15 cellular contexts compared by ENCODE assay signal in the genomic region with DNA sequence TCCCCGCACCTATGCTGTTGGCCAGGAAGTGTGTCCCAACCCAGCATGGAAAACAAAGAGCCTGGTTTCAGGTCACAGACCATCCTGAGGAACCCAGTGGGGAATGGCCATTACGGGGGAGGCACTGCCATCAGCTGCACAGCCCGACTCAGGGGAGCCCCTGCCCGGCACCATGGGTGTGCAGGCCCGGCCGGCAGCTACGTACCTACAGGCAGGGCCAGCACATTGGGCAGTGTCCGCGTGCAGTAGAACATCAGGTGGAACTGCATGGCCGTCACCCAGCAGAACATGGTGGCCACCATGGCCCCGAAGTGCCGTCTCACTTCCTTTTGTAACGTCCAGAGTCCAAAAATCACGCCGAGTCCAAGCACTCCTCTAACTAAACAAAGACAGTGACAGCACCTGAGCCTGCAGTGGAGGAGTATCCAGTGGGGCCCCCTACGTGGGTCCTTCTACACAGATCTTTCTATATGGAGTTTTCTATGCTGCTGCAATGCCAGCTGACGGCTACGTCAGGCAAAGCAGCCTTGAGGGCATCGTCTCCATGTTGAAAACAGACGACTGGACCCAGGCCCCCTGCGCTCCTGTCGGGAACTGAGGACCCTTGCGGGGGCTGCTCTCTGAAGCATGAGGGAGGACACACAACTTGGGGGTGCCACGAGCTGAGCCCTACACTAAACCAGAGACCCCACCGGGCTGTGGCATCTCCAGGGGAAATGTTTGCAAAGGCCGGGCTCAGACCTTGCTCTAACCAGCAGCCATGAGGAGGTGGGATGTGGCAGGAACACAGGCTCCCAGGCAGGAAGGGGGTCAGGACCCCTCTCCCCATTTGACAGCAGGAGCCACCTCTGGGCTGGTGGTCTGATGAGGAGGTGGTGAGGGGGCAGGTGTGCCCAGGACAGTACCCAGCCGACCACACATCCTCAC.
"Had no signal": no experiment of that assay in that cellular context is flagged by ENCODE, and none has a peak within 500 bp of the region (broad histone marks: within the 10 kb centered on the region; RNA-seq: fewer than 3 reads in every experiment).

No MANE protein-coding gene starts in this region.

- H3K27ac ChIP-seq: coronary artery, foreskin keratinocyte, ovary, right atrium auricular region had no signal

- H3K9me3 Mint-ChIP-seq: endodermal cell; immature natural killer cell; memory B cell; naive thymus-derived CD4-positive, alpha-beta T cell; nephron progenitor cell had no signal

- H3K27me3 Mint-ChIP-seq: memory B cell; naive thymus-derived CD4-positive, alpha-beta T cell had no signal

- H3K4me1 Mint-ChIP-seq: endodermal cell, nephron progenitor cell had no signal

- H3K9me3 ChIP-seq: ovary, right atrium auricular region had no signal

- H3K4me3 Mint-ChIP-seq: endodermal cell; immature natural killer cell; memory B cell; naive thymus-derived CD4-positive, alpha-beta T cell; nephron progenitor cell had no signal

- DNase-seq: effector CD4-positive, alpha-beta T cell; erythroblast; foreskin keratinocyte; immature natural killer cell; naive thymus-derived CD4-positive, alpha-beta T cell; nephron progenitor cell; ovary; small intestine; stimulated activated CD4-positive, alpha-beta T cell treated with anti-CD3 and anti-CD28 coated beads, Interleukin-12 subunit alpha, Interleukin-12 subunit beta, amount 100 ng/mL, for 4 hours; stimulated activated naive CD4-positive, alpha-beta T cell; trophoblast cell had no signal

- H3K27me3 ChIP-seq: foreskin keratinocyte, ovary, right atrium auricular region had no signal

- H3K4me1 ChIP-seq: foreskin keratinocyte, right atrium auricular region had no signal

- H3K27ac Mint-ChIP-seq: endodermal cell, immature natural killer cell, memory B cell, nephron progenitor cell had no signal

- H3K4me3 ChIP-seq: coronary artery, ovary, right atrium auricular region had no signal
